15 cellular contexts compared by ENCODE assay signal in genomic region chr2:9797681-9798556, GRCh38. TPM values are rescaled to one million over a fixed set of nuclear protein-coding genes. Genes with fewer than 3 reads are reported as not detected.
DNase-seq lines count a peak whose midpoint lies in the region; ATAC-seq, FAIRE-seq and TF ChIP-seq lines count a peak whose summit lies in the region.
"Had no signal": no experiment of that assay in that cellular context is flagged by ENCODE, and none has a peak within 500 bp of the region (broad histone marks: within the 10 kb centered on the region; RNA-seq: fewer than 3 reads in every experiment).

No MANE protein-coding gene starts in this region.

- no peak for DNase-seq in activated CD4-positive, alpha-beta T cell treated with anti-CD3 and anti-CD28 coated beads, Interleukin-2, amount 10 ng/mL, durations not matched to agents 7 days and 5 days
- DNase-seq in activated CD4-positive, alpha-beta T cell treated with anti-CD3 and anti-CD28 coated beads for 4 hours = no peak
- peak; percentile 33 for DNase-seq in RWPE1 (ENCODE audit: low spot score)
- DNase-seq in immature natural killer cell = no peak
- DNase-seq in small intestine = peak; percentile 74
- DNase-seq in A673 (ENCODE audit: low spot score) = no peak
- DNase-seq: Kasumi-1, NCI-H187 treated with DMSO at 0.1 percent for 48 hours, NCI-H82, SHP77 treated with DMSO at 0.1 percent for 48 hours had no signal

- intact Hi-C loops in A673 (cut with micrococcal nuclease; ENCODE audit: unreplicated experiment) = no loop called here

- ATAC-seq in GM21737 (IDR thresholded peaks at IDR 0.05; ENCODE audit: unreplicated experiment) (no peak), HG02763 (IDR thresholded peaks at IDR 0.05; ENCODE audit: unreplicated experiment) (no peak)

- H3K9me3 Mint-ChIP-seq in activated CD4-positive, alpha-beta T cell treated with anti-CD3 and anti-CD28 coated beads, Interleukin-2, amount 10 ng/mL, durations not matched to agents 7 days and 5 days = no peaks in the 10 kb centered on the region
- H3K9me3 Mint-ChIP-seq in immature natural killer cell = no peaks in the 10 kb centered on the region
- H3K9me3 Mint-ChIP-seq: activated naive CD4-positive, alpha-beta T cell treated with anti-CD3 and anti-CD28 coated beads, Interleukin-2, amount 50 U/mL, for 24 hours; neural progenitor cell had no signal

- H3K27me3 ChIP-seq in small intestine (ENCODE audit: control insufficient read depth in 2 of 2, insufficient read depth in 2 of 2, low read length in 2 of 2) (no peaks in the 10 kb centered on the region), A673 (replicated peaks; ENCODE audit: insufficient read depth, low read depth, low read length, poor library complexity) (no peaks in the 10 kb centered on the region)
- H3K27me3 ChIP-seq: cardiac muscle cell, neural progenitor cell had no signal

- H3K4me3 ChIP-seq in small intestine (ENCODE audit: low read depth in 1 of 2, low read length in 2 of 2) (no peak overlapping the region), A673 (ENCODE audit: low read depth, low read length, poor library complexity, severe bottlenecking) (no peak overlapping the region)
- H3K4me3 ChIP-seq: cardiac muscle cell, neural progenitor cell had no signal

- CTCF ChIA-PET in activated CD4-positive, alpha-beta T cell treated with anti-CD3 and anti-CD28 coated beads, Interleukin-2, amount 10 ng/mL, durations not matched to agents 7 days and 5 days (lab: Charles Lee) = interaction anchor here (0.6 to 8.9 kb wide), 7 partner anchors 12 to 142 kb away, joined by 3 to 106 read pairs (median 3); no protein-coding TSS in a partner anchor
- CTCF ChIA-PET in RWPE1 (lab: Yijun Ruan, JAX) (interaction anchor here (1.1 to 4.8 kb wide), 5 partner anchors 27 to 116 kb away, joined by 3 to 23 read pairs (median 5); partner anchors contain the start of gene TAF1B), A673 (lab: Charles Lee) (no interaction called here)

- no peak for FAIRE-seq in small intestine (lab: Jason Lieb, UNC)

- BruUV-seq in A673 (replicated peaks; lab: Mats Ljungman, UMichigan) = no TSS peak

- H3K27me3 Mint-ChIP-seq in activated CD4-positive, alpha-beta T cell treated with anti-CD3 and anti-CD28 coated beads, Interleukin-2, amount 10 ng/mL, durations not matched to agents 7 days and 5 days = no peaks in the 10 kb centered on the region
- peaks cover 0 to 2% (median 0%) of the 10 kb centered on the region in 3 donors for H3K27me3 Mint-ChIP-seq in immature natural killer cell (ENCODE audit: low read depth in 3 of 3)
- H3K27me3 Mint-ChIP-seq: activated naive CD4-positive, alpha-beta T cell treated with anti-CD3 and anti-CD28 coated beads, Interleukin-2, amount 50 U/mL, for 24 hours had no signal

- POLR2A ChIA-PET in activated CD4-positive, alpha-beta T cell treated with anti-CD3 and anti-CD28 coated beads, Interleukin-2, amount 10 ng/mL, durations not matched to agents 7 days and 5 days (lab: Charles Lee) = interaction anchor here (0.7 kb wide), 1 partner anchor 1229 kb away, joined by 3 read pairs; no protein-coding TSS in a partner anchor
- POLR2A ChIA-PET in RWPE1 (lab: Yijun Ruan, JAX; ENCODE audit: low non-redundant PET) (interaction anchor here (0.5 to 0.7 kb wide), 2 partner anchors 11 to 44 kb away, joined by 3 to 8 read pairs; no protein-coding TSS in a partner anchor), A673 (lab: Charles Lee; ENCODE audit: low non-redundant PET) (no interaction called here)

- 23 to 58% (median 43%) methylated on average over 18 of the region's 18 CpGs for WGBS in small intestine, 3 donors

- H3K4me1 Mint-ChIP-seq in activated CD4-positive, alpha-beta T cell treated with anti-CD3 and anti-CD28 coated beads, Interleukin-2, amount 10 ng/mL, durations not matched to agents 7 days and 5 days = peaks cover 37% of the 10 kb centered on the region
- H3K4me1 Mint-ChIP-seq in immature natural killer cell = peaks cover 39 to 56% of the 10 kb centered on the region in 2 donors

- H3K9me3 ChIP-seq in small intestine (ENCODE audit: control insufficient read depth, low read depth) (no peaks in the 10 kb centered on the region), A673 (ENCODE audit: low read depth, low read length, poor library complexity, severe bottlenecking) (no peaks in the 10 kb centered on the region)

- peaks cover 9 to 10% of the 10 kb centered on the region in 2 donors for H3K4me1 ChIP-seq in small intestine (ENCODE audit: control insufficient read depth in 2 of 2, insufficient read depth in 1 of 2, low read depth in 1 of 2, low read length in 1 of 2)
- peaks cover 14% of the 10 kb centered on the region for H3K4me1 ChIP-seq in A673 (ENCODE audit: insufficient read depth, low read length, poor library complexity, severe bottlenecking)

- H3K36me3 ChIP-seq in small intestine (ENCODE audit: control insufficient read depth in 2 of 2, insufficient read depth in 2 of 2, low read length in 2 of 2) (no peaks in the 10 kb centered on the region), A673 (ENCODE audit: insufficient read depth, low read length, poor library complexity, severe bottlenecking) (no peaks in the 10 kb centered on the region)
- H3K36me3 ChIP-seq: cardiac muscle cell, neural progenitor cell had no signal

- no peak overlapping the region for H3K4me3 Mint-ChIP-seq in activated CD4-positive, alpha-beta T cell treated with anti-CD3 and anti-CD28 coated beads, Interleukin-2, amount 10 ng/mL, durations not matched to agents 7 days and 5 days
- H3K4me3 Mint-ChIP-seq in immature natural killer cell = peak overlapping the region in 2 of 5 donors; percentile 21 to 30
- H3K4me3 Mint-ChIP-seq: activated naive CD4-positive, alpha-beta T cell treated with anti-CD3 and anti-CD28 coated beads, Interleukin-2, amount 50 U/mL, for 24 hours; neural progenitor cell had no signal

- H3K27ac ChIP-seq in RWPE1 (peak overlapping the region; percentile 47), small intestine (ENCODE audit: low read depth in 1 of 2, low read length in 1 of 2) (peak overlapping the region; percentile 70 to 84), A673 (ENCODE audit: low read depth, low read length, poor library complexity, severe bottlenecking) (no peak overlapping the region)
- H3K27ac ChIP-seq: cardiac muscle cell, neural progenitor cell had no signal

- TF ChIP-seq CTCF in RWPE1 (conservative IDR thresholded peaks at IDR 0.05; ENCODE audit: low read depth) = no peak
- TF ChIP-seq CTCF in A673 (conservative IDR thresholded peaks at IDR 0.05; ENCODE audit: low read depth, low read length) = no peak

- peak overlapping the region; percentile 91 for H3K27ac Mint-ChIP-seq in activated CD4-positive, alpha-beta T cell treated with anti-CD3 and anti-CD28 coated beads, Interleukin-2, amount 10 ng/mL, durations not matched to agents 7 days and 5 days
- H3K27ac Mint-ChIP-seq in immature natural killer cell = peak overlapping the region in 4 of 6 donors; percentile 42 to 93 (median 69)
- H3K27ac Mint-ChIP-seq: activated naive CD4-positive, alpha-beta T cell treated with anti-CD3 and anti-CD28 coated beads, Interleukin-2, amount 50 U/mL, for 24 hours; neural progenitor cell had no signal

- no peaks in the 10 kb centered on the region for H3K36me3 Mint-ChIP-seq in activated CD4-positive, alpha-beta T cell treated with anti-CD3 and anti-CD28 coated beads, Interleukin-2, amount 10 ng/mL, durations not matched to agents 7 days and 5 days (ENCODE audit: low read depth)
- H3K36me3 Mint-ChIP-seq in immature natural killer cell = no peaks in the 10 kb centered on the region
- H3K36me3 Mint-ChIP-seq: activated naive CD4-positive, alpha-beta T cell treated with anti-CD3 and anti-CD28 coated beads, Interleukin-2, amount 50 U/mL, for 24 hours; neural progenitor cell had no signal

RNA-seq across cellular contexts. Expression of gene TAF1B, which starts 45.4 kb away (rescaled TPM):
- 10 to 100 TPM; 30.6 to 36.2 TPM for total RNA-seq in activated CD4-positive, alpha-beta T cell treated with anti-CD3 and anti-CD28 coated beads, Interleukin-2, amount 10 ng/mL, durations not matched to agents 7 days and 5 days
- 10 to 100 TPM in 2 of 3 donors, 1 to 10 TPM in 1; 8.7 to 21.8 (median 10.2) TPM for polyA plus RNA-seq in immature natural killer cell
- 1 to 10 TPM; 1.1 to 6.0 (median 2.2) TPM for polyA plus RNA-seq in small intestine
- total RNA-seq in A673 (2021) = 45.5 and 52.8 TPM in 2 replicates

Comparison
In these comparisons a context has a peak if more than half of its experiments do, and no peak if none do; other contexts are left out.
1. DNase-seq: peak in RWPE1 (single experiment) and small intestine (single experiment); none in activated CD4-positive, alpha-beta T cell treated with anti-CD3 and anti-CD28 coated beads, Interleukin-2, amount 10 ng/mL, durations not matched to agents 7 days and 5 days (single experiment), activated CD4-positive, alpha-beta T cell treated with anti-CD3 and anti-CD28 coated beads for 4 hours (0 of 2), immature natural killer cell (0 of 3) and A673 (single experiment).